10 cellular contexts compared by ENCODE assay signal in genomic region chr2:96771792-96772618, GRCh38. TPM values are rescaled to one million over a fixed set of nuclear protein-coding genes. Genes with fewer than 3 reads are reported as not detected.
DNase-seq lines count a peak whose midpoint lies in the region; ATAC-seq and TF ChIP-seq lines count a peak whose summit lies in the region.
"Had no signal": no experiment of that assay in that cellular context is flagged by ENCODE, and none has a peak within 500 bp of the region (broad histone marks: within the 10 kb centered on the region; RNA-seq: fewer than 3 reads in every experiment).

No MANE protein-coding gene starts in this region.

- H3F3A ChIP-seq in GM23338 (replicated peaks; ENCODE audit: low read depth) (no peaks in the 10 kb centered on the region), neural progenitor cell (ENCODE audit: low read depth) (no peaks in the 10 kb centered on the region)

- H3K27me3 Mint-ChIP-seq in GM23338 (ENCODE audit: insufficient read depth, low read depth, poor library complexity) (peaks cover 3% of the 10 kb centered on the region), activated B cell treated with CpG ODN at 0.5 μM for 24 hours (no peaks in the 10 kb centered on the region), mesothelial cell of epicardium (ENCODE audit: low read depth) (no peaks in the 10 kb centered on the region), neural progenitor cell (ENCODE audit: insufficient read depth, low read depth) (peaks cover 7% of the 10 kb centered on the region)
- H3K27me3 Mint-ChIP-seq in activated T-helper 1 cell treated with anti-CD3 and anti-CD28 coated beads, Interleukin-12 subunit alpha, Interleukin-12 subunit beta, Interleukin-2, Interleukin-4 antibody, amounts not matched to agents 30 ng/mL and 10 ng/mL and 1 ng/mL, durations not matched to agents 14 hours and 24 hours and 36 hours (ENCODE audit: insufficient read depth): no peaks in the 10 kb centered on the region

- H3K36me3 ChIP-seq in GM23338 (ENCODE audit: insufficient read depth): no peaks in the 10 kb centered on the region
- no peaks in the 10 kb centered on the region for H3K36me3 ChIP-seq in neural progenitor cell

- intact Hi-C loops in activated B cell treated with CpG ODN at 0.5 μM for 24 hours (cut with micrococcal nuclease) (no loop called here), left cardiac atrium (cut with DNase I) (no loop called here)
- intact Hi-C loops in activated T-helper 1 cell treated with anti-CD3 and anti-CD28 coated beads, Interleukin-12 subunit alpha, Interleukin-12 subunit beta, Interleukin-2, Interleukin-4 antibody, amounts not matched to agents 30 ng/mL and 10 ng/mL and 1 ng/mL, durations not matched to agents 14 hours and 24 hours and 36 hours (cut with micrococcal nuclease): no loop called here

- 0 out of 2 replicates have a peak, but pooled peaks have one; percentile 14 for TF ChIP-seq CTCF in 22Rv1 (IDR thresholded peaks at IDR 0.05)
- no peak for TF ChIP-seq CTCF in GM23338 (conservative IDR thresholded peaks at IDR 0.05; ENCODE audit: low read depth in 2 of 2)
- TF ChIP-seq CTCF in activated B cell treated with CpG ODN at 0.5 μM for 24 hours (IDR thresholded peaks at IDR 0.05): no peak
- no peak for TF ChIP-seq CTCF in mesothelial cell of epicardium (IDR thresholded peaks at IDR 0.05; ENCODE audit: unreplicated experiment)
- no peak for TF ChIP-seq CTCF in neural progenitor cell (IDR thresholded peaks at IDR 0.05)

- no peaks in the 10 kb centered on the region for H3K9me3 ChIP-seq in neural progenitor cell (ENCODE audit: low read depth)

- ATAC-seq in GM23338 (peak; percentile 67), activated B cell treated with CpG ODN at 0.5 μM for 24 hours (ENCODE audit: low read depth) (no peak), left cardiac atrium (no peak)

- H3K79me2 ChIP-seq in GM23338 (replicated peaks; ENCODE audit: insufficient read depth) (peaks cover 13% of the 10 kb centered on the region; the same call in 1 of the 2 replicates), neural progenitor cell (ENCODE audit: low read depth) (peaks cover 12% of the 10 kb centered on the region)

- DNase-seq in GM23338 (ENCODE audit: low spot score): no peak
- no peak for DNase-seq in activated B cell treated with CpG ODN at 0.5 μM for 24 hours
- peak; percentile 42 to 68 for DNase-seq in mesothelial cell of epicardium (ENCODE audit: low spot score in 2 of 2, unreplicated experiment in 2 of 2)
- no peak for DNase-seq in activated T-helper 1 cell treated with anti-CD3 and anti-CD28 coated beads, Interleukin-12 subunit alpha, Interleukin-12 subunit beta, Interleukin-2, Interleukin-4 antibody, amounts not matched to agents 30 ng/mL and 10 ng/mL and 1 ng/mL, durations not matched to agents 14 hours and 24 hours and 36 hours (ENCODE audit: low spot score)
- no peak for DNase-seq in left cardiac atrium
- no peak for DNase-seq in neural progenitor cell (ENCODE audit: low spot score)
- DNase-seq in GOT3 (lab: John Stamatoyannopoulos, UW): no peak
- DNase-seq: C1 segment of cervical spinal cord, OCI-M1 had no signal

- H3K27me3 ChIP-seq in GM23338 (ENCODE audit: insufficient read depth) (no peaks in the 10 kb centered on the region), neural progenitor cell (no peaks in the 10 kb centered on the region)

- H3K4me1 ChIP-seq in GM23338 (ENCODE audit: insufficient read depth) (no peaks in the 10 kb centered on the region), neural progenitor cell (no peaks in the 10 kb centered on the region)

- POLR2A ChIA-PET in activated B cell treated with CpG ODN at 0.5 μM for 24 hours (lab: Charles Lee): no interaction called here

- H3K4me3 ChIP-seq in GM23338 (no peak overlapping the region), neural progenitor cell (no peak overlapping the region)

- H4K20me1 ChIP-seq in GM23338 (replicated peaks; ENCODE audit: insufficient read depth): no peaks in the 10 kb centered on the region; the same call in 1 of the 2 replicates
- H4K20me1 ChIP-seq in neural progenitor cell (ENCODE audit: low read depth): peaks cover 33% of the 10 kb centered on the region

- peaks cover 16% of the 10 kb centered on the region for H3K4me1 Mint-ChIP-seq in GM23338
- H3K4me1 Mint-ChIP-seq in activated B cell treated with CpG ODN at 0.5 μM for 24 hours: peaks cover 72% of the 10 kb centered on the region
- H3K4me1 Mint-ChIP-seq in mesothelial cell of epicardium: peaks cover 42% of the 10 kb centered on the region
- H3K4me1 Mint-ChIP-seq in activated T-helper 1 cell treated with anti-CD3 and anti-CD28 coated beads, Interleukin-12 subunit alpha, Interleukin-12 subunit beta, Interleukin-2, Interleukin-4 antibody, amounts not matched to agents 30 ng/mL and 10 ng/mL and 1 ng/mL, durations not matched to agents 14 hours and 24 hours and 36 hours (ENCODE audit: low read depth): peaks cover 38% of the 10 kb centered on the region
- H3K4me1 Mint-ChIP-seq in neural progenitor cell: peaks cover 19% of the 10 kb centered on the region

- CTCF ChIA-PET in activated B cell treated with CpG ODN at 0.5 μM for 24 hours (lab: Charles Lee): no interaction called here

- H3K4me3 Mint-ChIP-seq in GM23338 (no peak overlapping the region), activated B cell treated with CpG ODN at 0.5 μM for 24 hours (no peak overlapping the region), mesothelial cell of epicardium (peak overlapping the region; percentile 4), neural progenitor cell (no peak overlapping the region)
- no peak overlapping the region for H3K4me3 Mint-ChIP-seq in activated T-helper 1 cell treated with anti-CD3 and anti-CD28 coated beads, Interleukin-12 subunit alpha, Interleukin-12 subunit beta, Interleukin-2, Interleukin-4 antibody, amounts not matched to agents 30 ng/mL and 10 ng/mL and 1 ng/mL, durations not matched to agents 14 hours and 24 hours and 36 hours

- H3K9ac ChIP-seq in neural progenitor cell: no peak overlapping the region

- no peak overlapping the region; the same call in 1 of the 2 replicates for H3K27ac Mint-ChIP-seq in GM23338
- peak overlapping the region; percentile 62 for H3K27ac Mint-ChIP-seq in activated B cell treated with CpG ODN at 0.5 μM for 24 hours
- peak overlapping the region; percentile 93 for H3K27ac Mint-ChIP-seq in mesothelial cell of epicardium
- no peak overlapping the region for H3K27ac Mint-ChIP-seq in activated T-helper 1 cell treated with anti-CD3 and anti-CD28 coated beads, Interleukin-12 subunit alpha, Interleukin-12 subunit beta, Interleukin-2, Interleukin-4 antibody, amounts not matched to agents 30 ng/mL and 10 ng/mL and 1 ng/mL, durations not matched to agents 14 hours and 24 hours and 36 hours
- H3K27ac Mint-ChIP-seq in neural progenitor cell: no peak overlapping the region

- H2AFZ ChIP-seq in GM23338 (no peak overlapping the region), neural progenitor cell (replicated peaks) (no peak overlapping the region)

- no peaks in the 10 kb centered on the region for H3K9me2 ChIP-seq in GM23338 (ENCODE audit: insufficient read depth)

- H3K9me3 Mint-ChIP-seq in GM23338 (0 out of 3 replicates have a peak, but pooled peaks cover 4% of the 10 kb centered on the region), activated B cell treated with CpG ODN at 0.5 μM for 24 hours (no peaks in the 10 kb centered on the region), mesothelial cell of epicardium (no peaks in the 10 kb centered on the region), neural progenitor cell (no peaks in the 10 kb centered on the region)
- H3K9me3 Mint-ChIP-seq in activated T-helper 1 cell treated with anti-CD3 and anti-CD28 coated beads, Interleukin-12 subunit alpha, Interleukin-12 subunit beta, Interleukin-2, Interleukin-4 antibody, amounts not matched to agents 30 ng/mL and 10 ng/mL and 1 ng/mL, durations not matched to agents 14 hours and 24 hours and 36 hours: no peaks in the 10 kb centered on the region

- H3K27ac ChIP-seq in 22Rv1 (peak overlapping the region; percentile 54), GM23338 (ENCODE audit: low read depth) (peak overlapping the region; percentile 47; the same call in 1 of the 2 replicates), neural progenitor cell (no peak overlapping the region)

- H3K36me3 Mint-ChIP-seq in GM23338 (ENCODE audit: low read depth): no peaks in the 10 kb centered on the region
- H3K36me3 Mint-ChIP-seq in activated B cell treated with CpG ODN at 0.5 μM for 24 hours (ENCODE audit: low read depth): peaks cover 7% of the 10 kb centered on the region
- H3K36me3 Mint-ChIP-seq in mesothelial cell of epicardium: no peaks in the 10 kb centered on the region
- peaks cover 8% of the 10 kb centered on the region for H3K36me3 Mint-ChIP-seq in activated T-helper 1 cell treated with anti-CD3 and anti-CD28 coated beads, Interleukin-12 subunit alpha, Interleukin-12 subunit beta, Interleukin-2, Interleukin-4 antibody, amounts not matched to agents 30 ng/mL and 10 ng/mL and 1 ng/mL, durations not matched to agents 14 hours and 24 hours and 36 hours (ENCODE audit: low read depth)
- peaks cover 3% of the 10 kb centered on the region for H3K36me3 Mint-ChIP-seq in neural progenitor cell

- H3K4me2 ChIP-seq in GM23338 (no peak overlapping the region), neural progenitor cell (no peak overlapping the region)

RNA-seq across cellular contexts. Expression of gene CNNM4, which starts 11.3 kb away (rescaled TPM):
- total RNA-seq in GM23338 (2014; rRNA removed; shearing (Covaris generic)): 6.7 and 12.9 TPM in 2 replicates
- polyA plus RNA-seq in GM23338 (2016; fragmentation: Nextera tagmentation; extraction: Ambion mirVana): 2.5 and 2.9 TPM in 2 replicates
- total RNA-seq in activated B cell treated with CpG ODN at 0.5 μM for 24 hours (7.4 and 10.0 TPM in 2 replicates), mesothelial cell of epicardium (19.9 to 22.0 TPM (median 20.0 TPM) in 3 replicates), left cardiac atrium (10 to 100 TPM; 16.8 to 29.5 TPM), neural progenitor cell (ENCODE audit: low replicate concordance) (15.5 and 24.4 TPM in 2 replicates)
- 9.9 and 11.1 TPM in 2 replicates for total RNA-seq in activated T-helper 1 cell treated with anti-CD3 and anti-CD28 coated beads, Interleukin-12 subunit alpha, Interleukin-12 subunit beta, Interleukin-2, Interleukin-4 antibody, amounts not matched to agents 30 ng/mL and 10 ng/mL and 1 ng/mL, durations not matched to agents 14 hours and 24 hours and 36 hours

RNA-seq across cellular contexts. Expression of gene LMAN2L, which starts 32.1 kb away (rescaled TPM):
- 15.8 and 16.7 TPM in 2 replicates for total RNA-seq in GM23338 (2014; rRNA removed; shearing (Covaris generic))
- polyA plus RNA-seq in GM23338 (2016; fragmentation: Nextera tagmentation; extraction: Ambion mirVana): 10.5 and 11.8 TPM in 2 replicates
- total RNA-seq in activated B cell treated with CpG ODN at 0.5 μM for 24 hours (7.1 and 8.9 TPM in 2 replicates), mesothelial cell of epicardium (30.5 to 33.3 TPM (median 31.4 TPM) in 3 replicates), left cardiac atrium (10 to 100 TPM; 11.7 to 22.1 TPM), neural progenitor cell (ENCODE audit: low replicate concordance) (25.9 and 39.8 TPM in 2 replicates)
- 5.6 and 6.0 TPM in 2 replicates for total RNA-seq in activated T-helper 1 cell treated with anti-CD3 and anti-CD28 coated beads, Interleukin-12 subunit alpha, Interleukin-12 subunit beta, Interleukin-2, Interleukin-4 antibody, amounts not matched to agents 30 ng/mL and 10 ng/mL and 1 ng/mL, durations not matched to agents 14 hours and 24 hours and 36 hours

RNA-seq across cellular contexts. Expression of gene CNNM3, which starts 44.1 kb away (rescaled TPM):
- total RNA-seq in GM23338 (2014; rRNA removed; shearing (Covaris generic)): 22.8 and 25.7 TPM in 2 replicates
- 5.3 and 7.7 TPM in 2 replicates for polyA plus RNA-seq in GM23338 (2016; fragmentation: Nextera tagmentation; extraction: Ambion mirVana)
- total RNA-seq in activated B cell treated with CpG ODN at 0.5 μM for 24 hours (19.0 and 20.3 TPM in 2 replicates), mesothelial cell of epicardium (24.9 to 27.5 TPM (median 26.5 TPM) in 3 replicates), left cardiac atrium (10 to 100 TPM in 1 of 2 donors, 1 to 10 TPM in 1; 9.6 to 10.3 TPM), neural progenitor cell (ENCODE audit: low replicate concordance) (11.1 and 20.2 TPM in 2 replicates)
- total RNA-seq in activated T-helper 1 cell treated with anti-CD3 and anti-CD28 coated beads, Interleukin-12 subunit alpha, Interleukin-12 subunit beta, Interleukin-2, Interleukin-4 antibody, amounts not matched to agents 30 ng/mL and 10 ng/mL and 1 ng/mL, durations not matched to agents 14 hours and 24 hours and 36 hours: 26.1 and 31.4 TPM in 2 replicates

Comparison
In these comparisons a context has a peak if more than half of its experiments do, and no peak if none do; other contexts are left out.
1. DNase-seq: peak in mesothelial cell of epicardium (2 of 2); none in GM23338 (single experiment), activated B cell treated with CpG ODN at 0.5 μM for 24 hours (single experiment), activated T-helper 1 cell treated with anti-CD3 and anti-CD28 coated beads, Interleukin-12 subunit alpha, Interleukin-12 subunit beta, Interleukin-2, Interleukin-4 antibody, amounts not matched to agents 30 ng/mL and 10 ng/mL and 1 ng/mL, durations not matched to agents 14 hours and 24 hours and 36 hours (single experiment), left cardiac atrium (single experiment), neural progenitor cell (single experiment) and GOT3 (single experiment).
2. H3K27ac Mint-ChIP-seq: peak in activated B cell treated with CpG ODN at 0.5 μM for 24 hours (single experiment) and mesothelial cell of epicardium (single experiment); none in GM23338 (single experiment), activated T-helper 1 cell treated with anti-CD3 and anti-CD28 coated beads, Interleukin-12 subunit alpha, Interleukin-12 subunit beta, Interleukin-2, Interleukin-4 antibody, amounts not matched to agents 30 ng/mL and 10 ng/mL and 1 ng/mL, durations not matched to agents 14 hours and 24 hours and 36 hours (single experiment) and neural progenitor cell (single experiment).